Comparison of ENCODE assay signal across 11 cellular contexts in genomic region chr6:35924146-35924545, GRCh38.
"Had no signal": no experiment of that assay in that cellular context is flagged by ENCODE, and none has a peak within 500 bp of the region (broad histone marks: within the 10 kb centered on the region; RNA-seq: fewer than 3 reads in every experiment).

No MANE protein-coding gene starts in this region.

- H3K4me2 ChIP-seq: GM23338 had no signal

- H3K36me3 ChIP-seq: HAP-1 had no signal

- H3K9me3 ChIP-seq: HAP-1 had no signal

- H3K27ac Mint-ChIP-seq: GM23338, H9, HFFc6 had no signal

- DNase-seq: GM23248, GOT3, H7, H9, HCEC 1CT, HFFc6 had no signal

- H3K4me3 ChIP-seq: GM23248, GM23338, HAP-1 had no signal

- H3K27ac ChIP-seq: GM23248 had no signal

- H3K4me3 Mint-ChIP-seq: GM23338, H9, HFFc6 had no signal

- H2AFZ ChIP-seq: GM23248, GM23338 had no signal

- H3K9me3 Mint-ChIP-seq: GM23338, H9, HFFc6 had no signal

- H3K9ac ChIP-seq: GM23248 had no signal

- ATAC-seq: GM23338, HCT116 had no signal

- FAIRE-seq: H1, H54 had no signal
